In genomic region chr11:131172011-131172410, GRCh38 we compare ENCODE assay signal across 27 cellular contexts.
"Had no signal": no experiment of that assay in that cellular context is flagged by ENCODE, and none has a peak within 500 bp of the region (broad histone marks: within the 10 kb centered on the region; RNA-seq: fewer than 3 reads in every experiment).

No MANE protein-coding gene starts in this region.

- H3K36me3 ChIP-seq: stomach, suprapubic skin, thoracic aorta, thyroid gland, tibial artery, tibial nerve, transverse colon, upper lobe of left lung, upper lobe of right lung, uterus, vagina had no signal

- H3K36me3 Mint-ChIP-seq: stimulated activated memory B cell treated with anti-CD40 and anti-IgM and Interleukin-4, amounts not matched to agents 10 μg/mL and 1 μg/mL and 100 μg/mL, for 72 hours; stimulated activated naive B cell treated with anti-CD40 and anti-IgM and Interleukin-4, amounts not matched to agents 10 μg/mL and 1 μg/mL and 100 μg/mL, for 72 hours; type B pancreatic cell had no signal

- H3K27me3 Mint-ChIP-seq: stimulated activated memory B cell treated with anti-CD40 and anti-IgM and Interleukin-4, amounts not matched to agents 10 μg/mL and 1 μg/mL and 100 μg/mL, for 72 hours; stimulated activated naive B cell treated with anti-CD40 and anti-IgM and Interleukin-4, amounts not matched to agents 10 μg/mL and 1 μg/mL and 100 μg/mL, for 72 hours; stimulated activated naive CD8-positive, alpha-beta T cell treated with anti-CD3 and anti-CD28 coated beads, Interleukin-15, amount 100 ng/mL, for 72 hours; stimulated activated naive CD8-positive, alpha-beta T cell treated with anti-CD3 and anti-CD28 coated beads, Interleukin-15, Interleukin-2, amounts not matched to agents 100 ng/mL and 50 ng/mL, for 24 hours had no signal

- H3K4me1 ChIP-seq: stomach, suprapubic skin, testis, tibial artery, tibial nerve, transverse colon, upper lobe of left lung, upper lobe of right lung, uterus, vagina had no signal

- H3K4me3 ChIP-seq: stomach, suprapubic skin, testis, thoracic aorta, thyroid gland, tibial artery, tibial nerve, transverse colon, upper lobe of left lung, upper lobe of right lung, uterus, vagina had no signal

- H3K4me1 Mint-ChIP-seq: stimulated activated memory B cell treated with anti-CD40 and anti-IgM and Interleukin-4, amounts not matched to agents 10 μg/mL and 1 μg/mL and 100 μg/mL, for 72 hours; stimulated activated naive B cell treated with anti-CD40 and anti-IgM and Interleukin-4, amounts not matched to agents 10 μg/mL and 1 μg/mL and 100 μg/mL, for 72 hours; stimulated activated naive CD8-positive, alpha-beta T cell treated with anti-CD3 and anti-CD28 coated beads, Interleukin-15, amount 100 ng/mL, for 72 hours had no signal

- H3K9me3 Mint-ChIP-seq: stimulated activated memory B cell treated with anti-CD40 and anti-IgM and Interleukin-4, amounts not matched to agents 10 μg/mL and 1 μg/mL and 100 μg/mL, for 72 hours; type B pancreatic cell had no signal

- H3K27ac ChIP-seq: stomach, suprapubic skin, testis, thoracic aorta, thyroid gland, tibial artery, tibial nerve, transverse colon, upper lobe of left lung, upper lobe of right lung, uterus, vagina had no signal

- H3K27ac Mint-ChIP-seq: stimulated activated memory B cell treated with anti-CD40 and anti-IgM and Interleukin-4, amounts not matched to agents 10 μg/mL and 1 μg/mL and 100 μg/mL, for 72 hours; stimulated activated naive B cell treated with anti-CD40 and anti-IgM and Interleukin-4, amounts not matched to agents 10 μg/mL and 1 μg/mL and 100 μg/mL, for 72 hours; stimulated activated naive CD8-positive, alpha-beta T cell treated with anti-CD3 and anti-CD28 coated beads, Interleukin-15, amount 100 ng/mL, for 72 hours; stimulated activated naive CD8-positive, alpha-beta T cell treated with anti-CD3 and anti-CD28 coated beads, Interleukin-15, Interleukin-2, amounts not matched to agents 100 ng/mL and 50 ng/mL, for 24 hours; type B pancreatic cell had no signal

- H3K27me3 ChIP-seq: stomach, suprapubic skin, testis, thyroid gland, tibial artery, tibial nerve, transverse colon, upper lobe of left lung, upper lobe of right lung, uterus, vagina had no signal

- DNase-seq: stimulated activated CD4-positive, alpha-beta T cell treated with anti-CD3 and anti-CD28 coated beads, Interleukin-2, amount 100 ng/mL, for 48 hours; stimulated activated CD4-positive, alpha-beta T cell treated with anti-CD3 and anti-CD28 coated beads, Interleukin-4, amount 100 ng/mL, for 1 hour; stimulated activated CD4-positive, alpha-beta T cell treated with anti-CD3 and anti-CD28 coated beads, Interleukin-4, amount 100 ng/mL, for 24 hours; stimulated activated CD4-positive, alpha-beta T cell treated with anti-CD3 and anti-CD28 coated beads, Interleukin-4, amount 100 ng/mL, for 4 hours; stimulated activated CD8-positive, alpha-beta memory T cell treated with anti-CD3 and anti-CD28 coated beads, Interleukin-4, amount 100 ng/mL, for 48 hours; stimulated activated naive B cell treated with anti-CD40 and anti-IgM and Interleukin-4, amounts not matched to agents 10 μg/mL and 1 μg/mL and 100 μg/mL, for 72 hours; stimulated activated naive CD4-positive, alpha-beta T cell; stimulated activated naive CD4-positive, alpha-beta T cell treated with Interleukin-2 at 50 U/mL for 16 hours; stimulated activated naive CD8-positive, alpha-beta T cell treated with anti-CD3 and anti-CD28 coated beads, Interleukin-15, amount 100 ng/mL, for 72 hours; stimulated activated naive CD8-positive, alpha-beta T cell treated with anti-CD3 and anti-CD28 coated beads, Interleukin-15, Interleukin-2, amounts not matched to agents 100 U/mL and 50 U/mL, for 24 hours; stomach; substantia nigra; testis; thyroid gland; tibial artery; transverse colon; trophoblast cell; upper lobe of left lung; upper lobe of right lung; uterus had no signal

- H3K9me3 ChIP-seq: stomach, suprapubic skin, testis, thoracic aorta, thyroid gland, tibial artery, tibial nerve, transverse colon, upper lobe of left lung, upper lobe of right lung, uterus, vagina had no signal

- H3K4me3 Mint-ChIP-seq: stimulated activated memory B cell treated with anti-CD40 and anti-IgM and Interleukin-4, amounts not matched to agents 10 μg/mL and 1 μg/mL and 100 μg/mL, for 72 hours; stimulated activated naive B cell treated with anti-CD40 and anti-IgM and Interleukin-4, amounts not matched to agents 10 μg/mL and 1 μg/mL and 100 μg/mL, for 72 hours; stimulated activated naive CD8-positive, alpha-beta T cell treated with anti-CD3 and anti-CD28 coated beads, Interleukin-15, amount 100 ng/mL, for 72 hours; stimulated activated naive CD8-positive, alpha-beta T cell treated with anti-CD3 and anti-CD28 coated beads, Interleukin-15, Interleukin-2, amounts not matched to agents 100 ng/mL and 50 ng/mL, for 24 hours; type B pancreatic cell had no signal

- ATAC-seq: stimulated activated memory B cell treated with anti-CD40 and anti-IgM and Interleukin-4, amounts not matched to agents 10 μg/mL and 1 μg/mL and 100 μg/mL, for 72 hours; stimulated activated naive B cell treated with anti-CD40 and anti-IgM and Interleukin-4, amounts not matched to agents 10 μg/mL and 1 μg/mL and 100 μg/mL, for 72 hours; stimulated activated naive CD8-positive, alpha-beta T cell treated with anti-CD3 and anti-CD28 coated beads, Interleukin-15, amount 100 ng/mL, for 72 hours; stimulated activated naive CD8-positive, alpha-beta T cell treated with anti-CD3 and anti-CD28 coated beads, Interleukin-15, Interleukin-2, amounts not matched to agents 100 U/mL and 50 U/mL, for 24 hours; upper lobe of right lung had no signal
